Comparison of ENCODE assay signal across 8 cellular contexts in the genomic region with DNA sequence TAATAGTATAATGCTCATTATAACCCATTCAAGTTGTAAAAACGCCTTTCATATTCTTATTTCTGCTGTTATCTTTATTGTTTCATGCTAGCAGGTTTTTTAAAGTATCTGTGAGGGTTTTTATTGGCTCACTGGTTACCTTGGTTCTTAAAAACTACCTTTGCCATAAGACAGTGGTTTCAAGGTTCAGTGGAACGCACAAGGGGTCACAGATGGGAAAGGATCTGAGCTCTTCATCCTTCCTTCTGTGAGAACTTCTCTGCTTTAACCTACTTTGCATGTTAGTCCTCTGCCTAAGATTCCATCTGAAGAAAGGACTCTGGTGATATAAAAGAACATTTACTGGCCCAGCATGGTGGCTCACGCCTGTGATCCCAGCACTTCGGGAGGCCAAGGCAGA.
"Had no signal": no experiment of that assay in that cellular context is flagged by ENCODE, and none has a peak within 500 bp of the region (broad histone marks: within the 10 kb centered on the region; RNA-seq: fewer than 3 reads in every experiment).

No MANE protein-coding gene starts in this region.

- H3K4me2 ChIP-seq: KMS-11 had no signal

- DNase-seq: IMR-90, KBM-7, KG1 had no signal

- H3K4me3 ChIP-seq: K562 had no signal

- ATAC-seq: HepG2, K562 had no signal

- H3K9me3 Mint-ChIP-seq: IgD-negative memory B cell had no signal

- H3K9ac ChIP-seq: KMS-11 had no signal

- H3K27ac ChIP-seq: HL-60, KMS-11 had no signal

- H3K27me3 Mint-ChIP-seq: IgD-negative memory B cell had no signal
